14 cellular contexts compared by ENCODE assay signal in the genomic region with DNA sequence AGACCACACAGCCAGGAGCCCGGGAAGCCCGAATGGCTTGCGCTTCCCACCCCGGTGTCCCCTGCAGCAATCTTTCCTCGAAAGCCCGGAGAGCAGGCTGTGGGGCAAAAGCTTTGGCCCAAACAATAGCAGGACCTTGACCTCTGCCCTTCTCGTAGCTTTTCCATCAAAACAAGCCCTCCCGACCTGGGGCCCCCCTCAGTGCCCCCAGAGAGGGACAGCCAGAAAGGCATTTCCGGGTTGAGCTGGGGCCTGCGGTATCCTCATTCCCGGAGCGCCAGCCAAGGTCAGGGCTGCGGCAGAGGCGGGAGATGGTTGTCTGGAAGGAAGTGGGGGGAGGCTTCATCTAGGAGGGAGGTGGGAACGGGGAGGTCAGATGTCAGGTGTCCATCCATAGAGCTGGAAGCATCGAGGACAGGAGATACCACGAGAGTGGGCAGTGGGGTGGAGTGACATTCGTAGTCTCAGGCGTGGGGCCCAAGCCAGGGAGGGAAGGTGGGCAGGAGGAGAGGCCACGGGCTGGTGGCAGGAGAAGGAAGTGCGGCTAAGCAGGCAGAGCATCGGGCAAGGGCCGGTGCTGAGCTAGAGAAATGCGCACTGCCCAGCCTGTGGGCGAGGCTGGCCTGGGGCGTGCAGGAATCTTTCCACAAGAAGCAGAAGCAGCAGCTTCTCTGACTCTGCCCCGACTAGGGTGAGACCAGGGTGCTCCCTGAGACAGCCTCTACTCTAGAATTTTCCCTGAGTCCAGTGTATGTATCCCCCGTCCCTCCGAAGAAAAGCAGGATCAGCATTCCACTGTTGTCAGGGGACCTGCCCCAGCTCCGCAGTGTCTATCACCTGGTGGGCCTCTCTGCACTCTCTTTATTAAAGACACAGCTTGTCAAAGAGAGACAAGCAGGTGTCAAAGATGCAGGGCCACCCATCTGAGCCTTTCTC. TPM values are rescaled to one million over a fixed set of nuclear protein-coding genes. Genes with fewer than 3 reads are reported as not detected.
DNase-seq lines count a peak whose midpoint lies in the region; ATAC-seq lines count a peak whose summit lies in the region.
"Had no signal": no experiment of that assay in that cellular context is flagged by ENCODE, and none has a peak within 500 bp of the region (broad histone marks: within the 10 kb centered on the region; RNA-seq: fewer than 3 reads in every experiment).

No MANE protein-coding gene starts in this region.

- H3K36me3 ChIP-seq in CD4-positive, alpha-beta memory T cell (ENCODE audit: insufficient read depth, low read length) = peaks cover 19% of the 10 kb centered on the region
- no peaks in the 10 kb centered on the region for H3K36me3 ChIP-seq in SJCRH30
- no peaks in the 10 kb centered on the region for H3K36me3 ChIP-seq in iPS-18a (ENCODE audit: control insufficient read depth, low read depth, low read length)
- peaks cover 56 to 61% of the 10 kb centered on the region in 2 experiments for H3K36me3 ChIP-seq in trophoblast cell (ENCODE audit: control insufficient read depth in 1 of 2, insufficient read depth in 2 of 2, low read length in 2 of 2)
- H3K36me3 ChIP-seq: thoracic aorta had no signal

- H3K79me1 ChIP-seq in trophoblast cell (ENCODE audit: low read length) = peaks cover 21% of the 10 kb centered on the region

- H3K4ac ChIP-seq in trophoblast cell (ENCODE audit: low read depth, low read length) = no peak overlapping the region

- no peak overlapping the region for H4K12ac ChIP-seq in trophoblast cell (ENCODE audit: low read depth, low read length)

- peak overlapping the region; percentile 8 for H4K8ac ChIP-seq in trophoblast cell (ENCODE audit: low read depth, low read length)

- no peaks in the 10 kb centered on the region for H3K9me3 Mint-ChIP-seq in CD4-positive, alpha-beta memory T cell
- H3K9me3 Mint-ChIP-seq in activated T-helper 1 cell treated with anti-CD3 and anti-CD28 coated beads, Interleukin-12 subunit alpha, Interleukin-12 subunit beta, Interleukin-2, Interleukin-4 antibody, amounts not matched to agents 30 ng/mL and 10 ng/mL and 1 ng/mL, durations not matched to agents 14 hours and 24 hours and 36 hours = no peaks in the 10 kb centered on the region
- H3K9me3 Mint-ChIP-seq: nephron had no signal

- no CpG with 5 or more reads among the region's 30 CpGs for WGBS in trophoblast cell (ENCODE audit: extremely low coverage, insufficient coverage, insufficient read length)

- H3K36me3 Mint-ChIP-seq in CD4-positive, alpha-beta memory T cell = peaks cover 24 to 49% of the 10 kb centered on the region in 2 donors
- no peaks in the 10 kb centered on the region for H3K36me3 Mint-ChIP-seq in activated T-helper 1 cell treated with anti-CD3 and anti-CD28 coated beads, Interleukin-12 subunit alpha, Interleukin-12 subunit beta, Interleukin-2, Interleukin-4 antibody, amounts not matched to agents 30 ng/mL and 10 ng/mL and 1 ng/mL, durations not matched to agents 14 hours and 24 hours and 36 hours (ENCODE audit: low read depth)

- no peak overlapping the region for H3K27ac ChIP-seq in CD4-positive, alpha-beta memory T cell (ENCODE audit: low read depth, low read length)
- H3K27ac ChIP-seq in SJCRH30 (peak overlapping the region; percentile 47; the same call in 1 of the 2 replicates), iPS-18a (ENCODE audit: low read length) (no peak overlapping the region), trophoblast cell (ENCODE audit: low read depth, low read length) (no peak overlapping the region)
- H3K27ac ChIP-seq: thoracic aorta, VCaP had no signal

- H2AFZ ChIP-seq in trophoblast cell (ENCODE audit: insufficient read depth, low read length, poor library complexity) = no peak overlapping the region

- POLR2A ChIA-PET in CD4-positive, alpha-beta memory T cell (lab: Charles Lee; ENCODE audit: partially characterized antibody) = interaction anchor here (1.1 to 4.0 kb wide), 3 partner anchors 10 to 89 kb away, joined by 3 to 15 read pairs (median 6); a partner anchor contains a TSS

- H2BK120ac ChIP-seq in trophoblast cell (ENCODE audit: insufficient read depth, low read length, poor library complexity) = no peak overlapping the region

- H3K27me3 ChIP-seq in CD4-positive, alpha-beta memory T cell (ENCODE audit: insufficient read depth, low read length) = no peaks in the 10 kb centered on the region
- H3K27me3 ChIP-seq in SJCRH30 (peaks cover 15% of the 10 kb centered on the region; the same call in 1 of the 2 replicates), iPS-18a (ENCODE audit: control insufficient read depth, insufficient read depth, low read length) (peaks cover 59% of the 10 kb centered on the region), trophoblast cell (ENCODE audit: insufficient read depth, low read length) (no peaks in the 10 kb centered on the region)

- peaks cover 10% of the 10 kb centered on the region for H3K4me1 ChIP-seq in CD4-positive, alpha-beta memory T cell (ENCODE audit: insufficient read depth, low read length)
- H3K4me1 ChIP-seq in SJCRH30 (peaks cover 39% of the 10 kb centered on the region), iPS-18a (ENCODE audit: control insufficient read depth, low read depth, low read length) (peaks cover 47% of the 10 kb centered on the region), trophoblast cell (ENCODE audit: control insufficient read depth in 1 of 2, insufficient read depth in 2 of 2, low read length in 2 of 2) (peaks cover 33 to 35% of the 10 kb centered on the region in 2 experiments)

- no peak overlapping the region for H3K4me3 Mint-ChIP-seq in CD4-positive, alpha-beta memory T cell
- H3K4me3 Mint-ChIP-seq in activated T-helper 1 cell treated with anti-CD3 and anti-CD28 coated beads, Interleukin-12 subunit alpha, Interleukin-12 subunit beta, Interleukin-2, Interleukin-4 antibody, amounts not matched to agents 30 ng/mL and 10 ng/mL and 1 ng/mL, durations not matched to agents 14 hours and 24 hours and 36 hours = no peak overlapping the region

- no peak overlapping the region for H3K23ac ChIP-seq in trophoblast cell (ENCODE audit: low read length)

- peaks cover 0 to 11% of the 10 kb centered on the region in 2 donors for H3K27me3 Mint-ChIP-seq in CD4-positive, alpha-beta memory T cell
- H3K27me3 Mint-ChIP-seq in activated T-helper 1 cell treated with anti-CD3 and anti-CD28 coated beads, Interleukin-12 subunit alpha, Interleukin-12 subunit beta, Interleukin-2, Interleukin-4 antibody, amounts not matched to agents 30 ng/mL and 10 ng/mL and 1 ng/mL, durations not matched to agents 14 hours and 24 hours and 36 hours (ENCODE audit: insufficient read depth) = peaks cover 38% of the 10 kb centered on the region

- H3K9ac ChIP-seq in iPS-18a (ENCODE audit: low read length) (peak overlapping the region; percentile 9), trophoblast cell (ENCODE audit: low read length) (no peak overlapping the region)

- H2BK5ac ChIP-seq in trophoblast cell (ENCODE audit: low read depth, low read length, poor library complexity) = no peak overlapping the region

- H3K14ac ChIP-seq in trophoblast cell (ENCODE audit: low read length) = peak overlapping the region; percentile 67

- H3K4me3 ChIP-seq in CD4-positive, alpha-beta memory T cell (ENCODE audit: low read length in 2 of 2) = no peak overlapping the region
- H3K4me3 ChIP-seq in SJCRH30 (peak overlapping the region; percentile 33), iPS-18a (ENCODE audit: low read length) (peak overlapping the region; percentile 29), trophoblast cell (ENCODE audit: low read depth, low read length) (no peak overlapping the region)
- H3K4me3 ChIP-seq: gastroesophageal sphincter, thoracic aorta had no signal

- peaks cover 2% of the 10 kb centered on the region for H3K79me2 ChIP-seq in trophoblast cell (ENCODE audit: control insufficient read depth, insufficient read depth, low read length, poor library complexity)

- H3K27ac Mint-ChIP-seq in CD4-positive, alpha-beta memory T cell = peak overlapping the region in 4 of 7 donors; percentile 17 to 76 (median 34)
- no peak overlapping the region for H3K27ac Mint-ChIP-seq in activated T-helper 1 cell treated with anti-CD3 and anti-CD28 coated beads, Interleukin-12 subunit alpha, Interleukin-12 subunit beta, Interleukin-2, Interleukin-4 antibody, amounts not matched to agents 30 ng/mL and 10 ng/mL and 1 ng/mL, durations not matched to agents 14 hours and 24 hours and 36 hours

- H3K9me3 ChIP-seq in CD4-positive, alpha-beta memory T cell (ENCODE audit: control insufficient read depth in 1 of 2, low read length in 2 of 2) = no peaks in the 10 kb centered on the region
- H3K9me3 ChIP-seq in SJCRH30 (replicated peaks) = no peaks in the 10 kb centered on the region
- H3K9me3 ChIP-seq in iPS-18a (ENCODE audit: control insufficient read depth, low read depth, low read length) = no peaks in the 10 kb centered on the region
- peaks cover 4% of the 10 kb centered on the region for H3K9me3 ChIP-seq in trophoblast cell (ENCODE audit: insufficient read depth, low read depth, low read length)
- H3K9me3 ChIP-seq: gastroesophageal sphincter, thoracic aorta had no signal

- CTCF ChIA-PET in CD4-positive, alpha-beta memory T cell (lab: Charles Lee; ENCODE audit: partially characterized antibody) = interaction anchor here (0.8 to 0.9 kb wide), 2 partner anchors 15 to 59 kb away, joined by 3 to 5 read pairs; no protein-coding TSS in a partner anchor

- intact Hi-C loops in CD4-positive, alpha-beta memory T cell (cut with micrococcal nuclease) = no loop called here
- intact Hi-C loops in activated T-helper 1 cell treated with anti-CD3 and anti-CD28 coated beads, Interleukin-12 subunit alpha, Interleukin-12 subunit beta, Interleukin-2, Interleukin-4 antibody, amounts not matched to agents 30 ng/mL and 10 ng/mL and 1 ng/mL, durations not matched to agents 14 hours and 24 hours and 36 hours (cut with micrococcal nuclease) = no loop called here

- peak overlapping the region; percentile 16 for H3K4me2 ChIP-seq in trophoblast cell (ENCODE audit: low read length)

- peaks cover 2 to 14% (median 5%) of the 10 kb centered on the region in 4 donors for H3K4me1 Mint-ChIP-seq in CD4-positive, alpha-beta memory T cell
- H3K4me1 Mint-ChIP-seq in activated T-helper 1 cell treated with anti-CD3 and anti-CD28 coated beads, Interleukin-12 subunit alpha, Interleukin-12 subunit beta, Interleukin-2, Interleukin-4 antibody, amounts not matched to agents 30 ng/mL and 10 ng/mL and 1 ng/mL, durations not matched to agents 14 hours and 24 hours and 36 hours (ENCODE audit: low read depth) = no peaks in the 10 kb centered on the region

- H2BK12ac ChIP-seq in trophoblast cell (ENCODE audit: low read length) = peak overlapping the region; percentile 63

- no peak for DNase-seq in CD4-positive, alpha-beta memory T cell
- peak in 1 of 2 experiments; percentile 31 for DNase-seq in SJCRH30
- no peak for DNase-seq in trophoblast cell
- no peak for DNase-seq in activated T-helper 1 cell treated with anti-CD3 and anti-CD28 coated beads, Interleukin-12 subunit alpha, Interleukin-12 subunit beta, Interleukin-2, Interleukin-4 antibody, amounts not matched to agents 30 ng/mL and 10 ng/mL and 1 ng/mL, durations not matched to agents 14 hours and 24 hours and 36 hours (ENCODE audit: low spot score)
- DNase-seq in NCI-H526 (lab: John Stamatoyannopoulos, UW) = no peak
- DNase-seq: activated naive CD4-positive, alpha-beta T cell treated with Interleukin-2 at 50 U/mL for 16 hours; NCI-H2081 treated with DMSO at 0.1 percent for 48 hours had no signal

- peak overlapping the region; percentile 15 for H3K18ac ChIP-seq in trophoblast cell (ENCODE audit: low read length)

- ATAC-seq in GM19351 (IDR thresholded peaks at IDR 0.05; ENCODE audit: unreplicated experiment) = no peak
- no peak for ATAC-seq in HG03520 (IDR thresholded peaks at IDR 0.05; ENCODE audit: unreplicated experiment)
- ATAC-seq: gastroesophageal sphincter had no signal

- H4K91ac ChIP-seq in trophoblast cell (ENCODE audit: low read depth, low read length) = peak overlapping the region; percentile 45

- H2AK5ac ChIP-seq in trophoblast cell (ENCODE audit: low read length) = peak overlapping the region; percentile 16

RNA-seq across cellular contexts. Expression of a gene that starts 14.3 kb away (rescaled TPM):
- total RNA-seq in CD4-positive, alpha-beta memory T cell = 10 to 100 TPM; 15.7 to 16.9 TPM
- polyA plus RNA-seq in CD4-positive, alpha-beta memory T cell = 10 to 100 TPM in 1 of 2 donors, 1 to 10 TPM in 1; 6.8 to 11.4 TPM
- 0.05 and 0.26 TPM in 2 replicates for total RNA-seq in SJCRH30 (2014; rRNA removed; shearing (Covaris generic))
- 16.2 and 16.3 TPM in 2 replicates for polyA plus RNA-seq in trophoblast cell (2013)
- total RNA-seq in activated T-helper 1 cell treated with anti-CD3 and anti-CD28 coated beads, Interleukin-12 subunit alpha, Interleukin-12 subunit beta, Interleukin-2, Interleukin-4 antibody, amounts not matched to agents 30 ng/mL and 10 ng/mL and 1 ng/mL, durations not matched to agents 14 hours and 24 hours and 36 hours = 0.78 and 1.2 TPM in 2 replicates

Comparison
In these comparisons a context has a peak if more than half of its experiments do, and no peak if none do; other contexts are left out.
1. H3K4me3 ChIP-seq: peak in SJCRH30 (single experiment) and iPS-18a (single experiment); none in CD4-positive, alpha-beta memory T cell (0 of 2) and trophoblast cell (single experiment).